9 cellular contexts compared by ENCODE assay signal in genomic region chr2:37376421-37377186, GRCh38. TPM values are rescaled to one million over a fixed set of nuclear protein-coding genes. Genes with fewer than 3 reads are reported as not detected.
DNase-seq lines count a peak whose midpoint lies in the region; ATAC-seq and TF ChIP-seq lines count a peak whose summit lies in the region.
"Had no signal": no experiment of that assay in that cellular context is flagged by ENCODE, and none has a peak within 500 bp of the region (broad histone marks: within the 10 kb centered on the region; RNA-seq: fewer than 3 reads in every experiment).

No MANE protein-coding gene starts in this region.

- no peaks in the 10 kb centered on the region for H3K79me2 ChIP-seq in Loucy (ENCODE audit: insufficient read depth, low read length)

- intact Hi-C loops in activated T-helper 2 cell treated with anti-CD3 and anti-CD28 coated beads, Interferon-gamma antibody, Interleukin-2, Interleukin-4, amounts not matched to agents 10 μg/mL and 5 μg/mL and 100 μg/mL, durations not matched to agents 14 hours and 24 hours and 36 hours (cut with micrococcal nuclease) = loop anchor here (1.0 to 10.0 kb wide), 13 partner anchors 9 to 1748 kb away; partner anchors contain the start of genes ATL2, CEBPZ, CYP1B1 and EIF2AK2
- intact Hi-C loops in CD14-positive monocyte (cut with micrococcal nuclease) = no loop called here

- no peaks in the 10 kb centered on the region for H3K36me3 Mint-ChIP-seq in activated T-helper 2 cell treated with anti-CD3 and anti-CD28 coated beads, Interferon-gamma antibody, Interleukin-2, Interleukin-4, amounts not matched to agents 10 μg/mL and 5 μg/mL and 100 μg/mL, durations not matched to agents 14 hours and 24 hours and 36 hours (ENCODE audit: low read depth)
- peaks cover 29 to 35% of the 10 kb centered on the region in 2 donors for H3K36me3 Mint-ChIP-seq in CD14-positive monocyte

- peak overlapping the region; percentile 17 to 23 for H3K27ac ChIP-seq in mucosa of rectum (ENCODE audit: low read depth in 2 of 2, low read length in 2 of 2)
- H3K27ac ChIP-seq: C4-2B had no signal

- no peaks in the 10 kb centered on the region for H4K20me1 ChIP-seq in Loucy (ENCODE audit: insufficient read depth, low read length, poor library complexity, severe bottlenecking)

- H3K27me3 ChIP-seq in Loucy (ENCODE audit: insufficient read depth, low read length, poor library complexity, severe bottlenecking) (no peaks in the 10 kb centered on the region), mucosa of rectum (ENCODE audit: control insufficient read depth in 2 of 2, insufficient read depth in 2 of 2, low read length in 2 of 2) (no peaks in the 10 kb centered on the region)

- no peaks in the 10 kb centered on the region for H3K9me3 Mint-ChIP-seq in activated T-helper 2 cell treated with anti-CD3 and anti-CD28 coated beads, Interferon-gamma antibody, Interleukin-2, Interleukin-4, amounts not matched to agents 10 μg/mL and 5 μg/mL and 100 μg/mL, durations not matched to agents 14 hours and 24 hours and 36 hours
- H3K9me3 Mint-ChIP-seq in CD14-positive monocyte = no peaks in the 10 kb centered on the region

- no peak for DNase-seq in activated CD4-positive, CD25-positive, alpha-beta regulatory T cell treated with anti-CD3 and anti-CD28 coated beads, Interleukin-2, amount 50 U/mL, for 72 hours
- peak; percentile 80 for DNase-seq in HCEC 1CT
- DNase-seq in activated T-helper 2 cell treated with anti-CD3 and anti-CD28 coated beads, Interferon-gamma antibody, Interleukin-2, Interleukin-4, amounts not matched to agents 10 μg/mL and 5 μg/mL and 100 μg/mL, durations not matched to agents 14 hours and 24 hours and 36 hours (ENCODE audit: low spot score) = peak; percentile 20
- no peak for DNase-seq in GDM1 (lab: John Stamatoyannopoulos, UW)
- no peak for DNase-seq in CD14-positive monocyte (ENCODE audit: low spot score)

- no peaks in the 10 kb centered on the region for H3K9me3 ChIP-seq in Loucy (ENCODE audit: insufficient read depth, low read depth, low read length)
- no peaks in the 10 kb centered on the region for H3K9me3 ChIP-seq in mucosa of rectum (ENCODE audit: control insufficient read depth in 2 of 2, low read length in 2 of 2)

- peaks cover 44% of the 10 kb centered on the region for H3K27me3 Mint-ChIP-seq in activated T-helper 2 cell treated with anti-CD3 and anti-CD28 coated beads, Interferon-gamma antibody, Interleukin-2, Interleukin-4, amounts not matched to agents 10 μg/mL and 5 μg/mL and 100 μg/mL, durations not matched to agents 14 hours and 24 hours and 36 hours (ENCODE audit: low read depth)
- H3K27me3 Mint-ChIP-seq in CD14-positive monocyte (ENCODE audit: low read depth in 3 of 3) = peaks cover 0 to 1% (median 0%) of the 10 kb centered on the region in 3 donors

- no peaks in the 10 kb centered on the region for H3F3A ChIP-seq in Loucy (ENCODE audit: low read depth)

- H3K9ac ChIP-seq in Loucy (ENCODE audit: low read depth, low read length, poor library complexity, severe bottlenecking) = no peak overlapping the region
- H3K9ac ChIP-seq in mucosa of rectum (ENCODE audit: low read depth in 1 of 2, low read length in 2 of 2) = no peak overlapping the region

- peak overlapping the region; percentile 24 for H3K4me3 Mint-ChIP-seq in activated T-helper 2 cell treated with anti-CD3 and anti-CD28 coated beads, Interferon-gamma antibody, Interleukin-2, Interleukin-4, amounts not matched to agents 10 μg/mL and 5 μg/mL and 100 μg/mL, durations not matched to agents 14 hours and 24 hours and 36 hours (ENCODE audit: low read depth)
- H3K4me3 Mint-ChIP-seq in CD14-positive monocyte = no peak overlapping the region

- no peaks in the 10 kb centered on the region for H3K9me2 ChIP-seq in Loucy (replicated peaks; ENCODE audit: low read depth, low read length)

- H3K27ac Mint-ChIP-seq in activated T-helper 2 cell treated with anti-CD3 and anti-CD28 coated beads, Interferon-gamma antibody, Interleukin-2, Interleukin-4, amounts not matched to agents 10 μg/mL and 5 μg/mL and 100 μg/mL, durations not matched to agents 14 hours and 24 hours and 36 hours = peak overlapping the region; percentile 73
- H3K27ac Mint-ChIP-seq in CD14-positive monocyte = no peak overlapping the region

- peaks cover 15% of the 10 kb centered on the region for H3K4me1 ChIP-seq in Loucy (ENCODE audit: insufficient read depth, low read length, poor library complexity, severe bottlenecking)
- peaks cover 4 to 5% of the 10 kb centered on the region in 2 donors for H3K4me1 ChIP-seq in mucosa of rectum (ENCODE audit: control insufficient read depth in 2 of 2, insufficient read depth in 2 of 2, low read length in 2 of 2)

- ATAC-seq in activated CD4-positive, CD25-positive, alpha-beta regulatory T cell treated with anti-CD3 and anti-CD28 coated beads, Interleukin-2, amount 50 U/mL, for 24 hours = peak; percentile 89

- H3K4me3 ChIP-seq in Loucy (ENCODE audit: low read length, poor library complexity, severe bottlenecking) (no peak overlapping the region), mucosa of rectum (ENCODE audit: low read length in 2 of 2) (no peak overlapping the region)

- peaks cover 29% of the 10 kb centered on the region for H3K4me1 Mint-ChIP-seq in activated T-helper 2 cell treated with anti-CD3 and anti-CD28 coated beads, Interferon-gamma antibody, Interleukin-2, Interleukin-4, amounts not matched to agents 10 μg/mL and 5 μg/mL and 100 μg/mL, durations not matched to agents 14 hours and 24 hours and 36 hours (ENCODE audit: low read depth)
- peaks cover 21% of the 10 kb centered on the region for H3K4me1 Mint-ChIP-seq in CD14-positive monocyte

- no peak for TF ChIP-seq CTCF in Loucy (conservative IDR thresholded peaks at IDR 0.05; ENCODE audit: low read length)
- no peak for TF ChIP-seq CTCF in CD14-positive monocyte (IDR thresholded peaks at IDR 0.05)

- H2AFZ ChIP-seq in Loucy (ENCODE audit: low read length) = no peak overlapping the region

- H3K36me3 ChIP-seq in Loucy (ENCODE audit: insufficient read depth, low read length) (no peaks in the 10 kb centered on the region), mucosa of rectum (ENCODE audit: control insufficient read depth in 2 of 2, insufficient read depth in 2 of 2, low read length in 2 of 2) (no peaks in the 10 kb centered on the region)

- H3K4me2 ChIP-seq in Loucy (ENCODE audit: low read depth, low read length, poor library complexity, severe bottlenecking) = peak overlapping the region; percentile 17

RNA-seq across cellular contexts. Expression of gene QPCT, which starts 32.2 kb away (rescaled TPM):
- total RNA-seq in activated T-helper 2 cell treated with anti-CD3 and anti-CD28 coated beads, Interferon-gamma antibody, Interleukin-2, Interleukin-4, amounts not matched to agents 10 μg/mL and 5 μg/mL and 100 μg/mL, durations not matched to agents 14 hours and 24 hours and 36 hours = 0.48 and 0.71 TPM in 2 replicates
- 100 to 1,000 TPM; 272 to 302 TPM for polyA plus RNA-seq in CD14-positive monocyte

RNA-seq across cellular contexts. Expression of gene PRKD3, which starts 52.0 kb away (rescaled TPM):
- total RNA-seq in activated T-helper 2 cell treated with anti-CD3 and anti-CD28 coated beads, Interferon-gamma antibody, Interleukin-2, Interleukin-4, amounts not matched to agents 10 μg/mL and 5 μg/mL and 100 μg/mL, durations not matched to agents 14 hours and 24 hours and 36 hours = 11.9 and 14.0 TPM in 2 replicates
- polyA plus RNA-seq in CD14-positive monocyte = 10 to 100 TPM; 14.2 to 16.9 TPM

Comparison
In these comparisons a context has a peak if more than half of its experiments do, and no peak if none do; other contexts are left out.
1. DNase-seq: peak in HCEC 1CT (single experiment) and activated T-helper 2 cell treated with anti-CD3 and anti-CD28 coated beads, Interferon-gamma antibody, Interleukin-2, Interleukin-4, amounts not matched to agents 10 μg/mL and 5 μg/mL and 100 μg/mL, durations not matched to agents 14 hours and 24 hours and 36 hours (single experiment); none in activated CD4-positive, CD25-positive, alpha-beta regulatory T cell treated with anti-CD3 and anti-CD28 coated beads, Interleukin-2, amount 50 U/mL, for 72 hours (single experiment), GDM1 (single experiment) and CD14-positive monocyte (single experiment).